ENCODE assay signal across 8 cellular contexts in genomic region chr6:142378138-142378875, GRCh38.
DNase-seq lines count a peak whose midpoint lies in the region; ATAC-seq and TF ChIP-seq lines count a peak whose summit lies in the region.

No MANE protein-coding gene starts in this region.

- no peaks in the 10 kb centered on the region for H3K27me3 Mint-ChIP-seq in nephron (ENCODE audit: low read depth)

- ATAC-seq in GM21367 (IDR thresholded peaks at IDR 0.05; ENCODE audit: unreplicated experiment) (no peak), GM18868 (IDR thresholded peaks at IDR 0.05; ENCODE audit: unreplicated experiment) (no peak), HG02610 (IDR thresholded peaks at IDR 0.05; ENCODE audit: unreplicated experiment) (no peak)

- H3K4me1 Mint-ChIP-seq in nephron = peaks cover 38% of the 10 kb centered on the region

- peak overlapping the region in 1 of 3 experiments; percentile 7 for H3K4me3 Mint-ChIP-seq in nephron

- peak; percentile 57 for DNase-seq in DMS53 (lab: John Stamatoyannopoulos, UW)
- DNase-seq in NCI-H128 (lab: John Stamatoyannopoulos, UW; ENCODE audit: unreplicated experiment) = peak; percentile 15
- DNase-seq in astrocyte of the hippocampus (ENCODE audit: low read depth, low spot score) = peak; percentile 89
- no peak for DNase-seq in amygdala (lab: John Stamatoyannopoulos, UW)

- no peak for TF ChIP-seq CTCF in nephron (IDR thresholded peaks at IDR 0.05; ENCODE audit: unreplicated experiment in 3 of 3)

- peak overlapping the region; percentile 93 to 94 (median 93) for H3K27ac Mint-ChIP-seq in nephron

- no peaks in the 10 kb centered on the region for H3K9me3 Mint-ChIP-seq in nephron

- H3K36me3 Mint-ChIP-seq in nephron (ENCODE audit: low read depth) = no peaks in the 10 kb centered on the region

Comparison
In these comparisons a context has a peak if more than half of its experiments do, and no peak if none do; other contexts are left out.
1. DNase-seq: peak in DMS53 (single experiment), NCI-H128 (single experiment) and astrocyte of the hippocampus (single experiment); none in amygdala (0 of 56).